In genomic region chr2:118861242-118861641, GRCh38 we compare ENCODE assay signal across 35 cellular contexts. TPM values are rescaled to one million over a fixed set of nuclear protein-coding genes. Genes with fewer than 3 reads are reported as not detected.
"Had no signal": no experiment of that assay in that cellular context is flagged by ENCODE, and none has a peak within 500 bp of the region (broad histone marks: within the 10 kb centered on the region; RNA-seq: fewer than 3 reads in every experiment).

No MANE protein-coding gene starts in this region.

- H3K9me3 ChIP-seq: adrenal gland, ascending aorta, esophagus muscularis mucosa, gastrocnemius medialis had no signal

- H3K27ac ChIP-seq: adrenal gland, ascending aorta, coronary artery, dorsolateral prefrontal cortex, esophagus muscularis mucosa, gastrocnemius medialis, WERI-Rb-1 had no signal

- H3K4me1 ChIP-seq: gastrocnemius medialis had no signal

- ATAC-seq: activated CD4-positive, CD25-positive, alpha-beta regulatory T cell treated with anti-CD3 and anti-CD28 coated beads, Interleukin-2, amount 50 U/mL, for 24 hours; activated CD8-positive, alpha-beta T cell treated with anti-CD3 and anti-CD28 coated beads for 36 hours; activated naive CD8-positive, alpha-beta T cell treated with anti-CD3 and anti-CD28 coated beads, Interleukin-2, amount 50 U/mL, for 24 hours; activated T-cell treated with anti-CD3 and anti-CD28 coated beads, Interleukin-2, amount 50 U/mL, for 4 hours; activated T-helper 17 cell treated with anti-CD3 and anti-CD28 coated beads, Interleukin-2, amount 50 U/mL, for 72 hours; gastrocnemius medialis; T-helper 17 cell had no signal

- H3K9me3 Mint-ChIP-seq: activated B cell treated with CpG ODN at 0.5 μM for 24 hours; activated CD8-positive, alpha-beta T cell treated with anti-CD3 and anti-CD28 coated beads for 36 hours; activated naive CD4-positive, alpha-beta T cell treated with anti-CD3 and anti-CD28 coated beads for 36 hours; activated naive CD4-positive, alpha-beta T cell treated with anti-CD3 and anti-CD28 coated beads, Interleukin-2, amount 50 U/mL, for 24 hours; activated naive CD8-positive, alpha-beta T cell treated with anti-CD3 and anti-CD28 coated beads for 36 hours; activated naive CD8-positive, alpha-beta T cell treated with anti-CD3 and anti-CD28 coated beads, Interleukin-2, amount 50 U/mL, for 24 hours; activated T-cell treated with anti-CD3 and anti-CD28 coated beads, Interleukin-2, amount 50 U/mL, for 4 hours; activated T-helper 17 cell treated with anti-CD3 and anti-CD28 coated beads, Interleukin-2, amount 50 U/mL, for 72 hours; brain; central memory CD8-positive, alpha-beta T cell; dendritic cell treated with granulocyte-macrophage colony-stimulating factor and Interleukin-4, amounts not matched to agents 40 ng/mL and 50 ng/mL, for 4 days; T-helper 2 cell treated with Interferon-gamma antibody and Interleukin-4, amounts not matched to agents 5 μg/mL and 100 μg/mL, for 36 hours had no signal

- H3K4me3 ChIP-seq: adrenal gland, ascending aorta, coronary artery, dorsolateral prefrontal cortex, esophagus muscularis mucosa, gastrocnemius medialis had no signal

- H3K4me3 Mint-ChIP-seq: activated B cell treated with CpG ODN at 0.5 μM for 24 hours; activated CD8-positive, alpha-beta T cell treated with anti-CD3 and anti-CD28 coated beads for 36 hours; activated naive CD4-positive, alpha-beta T cell treated with anti-CD3 and anti-CD28 coated beads for 36 hours; activated naive CD4-positive, alpha-beta T cell treated with anti-CD3 and anti-CD28 coated beads, Interleukin-2, amount 50 U/mL, for 24 hours; activated naive CD8-positive, alpha-beta T cell treated with anti-CD3 and anti-CD28 coated beads for 36 hours; activated naive CD8-positive, alpha-beta T cell treated with anti-CD3 and anti-CD28 coated beads, Interleukin-2, amount 50 U/mL, for 24 hours; activated T-cell treated with anti-CD3 and anti-CD28 coated beads, Interleukin-2, amount 50 U/mL, for 4 hours; activated T-helper 17 cell treated with anti-CD3 and anti-CD28 coated beads, Interleukin-2, amount 50 U/mL, for 72 hours; brain; central memory CD8-positive, alpha-beta T cell; dendritic cell treated with granulocyte-macrophage colony-stimulating factor and Interleukin-4, amounts not matched to agents 40 ng/mL and 50 ng/mL, for 4 days; T-helper 17 cell; T-helper 2 cell treated with Interferon-gamma antibody and Interleukin-4, amounts not matched to agents 5 μg/mL and 100 μg/mL, for 36 hours had no signal

- H3K36me3 Mint-ChIP-seq: activated naive CD4-positive, alpha-beta T cell treated with anti-CD3 and anti-CD28 coated beads, Interleukin-2, amount 50 U/mL, for 24 hours; activated naive CD8-positive, alpha-beta T cell treated with anti-CD3 and anti-CD28 coated beads for 36 hours; brain had no signal

- DNase-seq: activated B cell treated with CpG ODN at 0.5 μM for 24 hours; activated CD4-positive, alpha-beta T cell treated with anti-CD3 and anti-CD28 coated beads for 48 hours; activated CD4-positive, alpha-beta T cell treated with anti-CD3 and anti-CD28 coated beads, Interleukin-2, amount 50 U/mL, for 1 hour; activated CD4-positive, alpha-beta T cell treated with anti-CD3 and anti-CD28 coated beads, Interleukin-2, amount 50 U/mL, for 48 hours; activated CD8-positive, alpha-beta memory T cell treated with anti-CD3 and anti-CD28 coated beads for 24 hours; activated CD8-positive, alpha-beta T cell treated with anti-CD3 and anti-CD28 coated beads for 36 hours; activated effector memory CD4-positive, alpha-beta T cell treated with Interleukin-2 at 50 U/mL for 16 hours; activated gamma-delta T cell treated with Interleukin-2 at 50 U/mL for 16 hours; activated naive CD4-positive, alpha-beta T cell treated with anti-CD3 and anti-CD28 coated beads for 36 hours; activated naive CD8-positive, alpha-beta T cell treated with anti-CD3 and anti-CD28 coated beads for 36 hours; activated naive CD8-positive, alpha-beta T cell treated with anti-CD3 and anti-CD28 coated beads, Interleukin-2, amount 50 U/mL, for 24 hours; activated T-cell treated with anti-CD3 and anti-CD28 coated beads, Interleukin-2, amount 50 U/mL, for 4 hours; adrenal gland; amygdala; dorsolateral prefrontal cortex; effector memory CD4-positive, alpha-beta T cell; erythroblast; foreskin keratinocyte; gastrocnemius medialis; glutamatergic neuron; T-helper 1 cell; T-helper 17 cell; T1000; WERI-Rb-1 had no signal

- H3K36me3 ChIP-seq: adrenal gland, ascending aorta, esophagus muscularis mucosa, gastrocnemius medialis, WERI-Rb-1 had no signal

- H3K27ac Mint-ChIP-seq: activated B cell treated with CpG ODN at 0.5 μM for 24 hours; activated CD8-positive, alpha-beta T cell treated with anti-CD3 and anti-CD28 coated beads for 36 hours; activated naive CD4-positive, alpha-beta T cell treated with anti-CD3 and anti-CD28 coated beads for 36 hours; activated naive CD4-positive, alpha-beta T cell treated with anti-CD3 and anti-CD28 coated beads, Interleukin-2, amount 50 U/mL, for 24 hours; activated naive CD8-positive, alpha-beta T cell treated with anti-CD3 and anti-CD28 coated beads for 36 hours; activated naive CD8-positive, alpha-beta T cell treated with anti-CD3 and anti-CD28 coated beads, Interleukin-2, amount 50 U/mL, for 24 hours; activated T-helper 17 cell treated with anti-CD3 and anti-CD28 coated beads, Interleukin-2, amount 50 U/mL, for 72 hours; brain; dendritic cell treated with granulocyte-macrophage colony-stimulating factor and Interleukin-4, amounts not matched to agents 40 ng/mL and 50 ng/mL, for 4 days; T-helper 17 cell; T-helper 2 cell treated with Interferon-gamma antibody and Interleukin-4, amounts not matched to agents 5 μg/mL and 100 μg/mL, for 36 hours had no signal

RNA-seq across cellular contexts. Expression of gene EN1, which starts 13.8 kb away (rescaled TPM):
- total RNA-seq: activated B cell treated with CpG ODN at 0.5 μM for 24 hours; activated CD8-positive, alpha-beta T cell treated with anti-CD3 and anti-CD28 coated beads for 36 hours; activated naive CD4-positive, alpha-beta T cell treated with anti-CD3 and anti-CD28 coated beads for 36 hours; activated naive CD8-positive, alpha-beta T cell treated with anti-CD3 and anti-CD28 coated beads for 36 hours; activated T-cell treated with anti-CD3 and anti-CD28 coated beads, Interleukin-2, amount 50 U/mL, for 4 hours; activated T-helper 17 cell treated with anti-CD3 and anti-CD28 coated beads, Interleukin-2, amount 50 U/mL, for 72 hours; ascending aorta; bronchial epithelial cell; foreskin keratinocyte; T-helper 17 cell had no signal
